In the genomic region with DNA sequence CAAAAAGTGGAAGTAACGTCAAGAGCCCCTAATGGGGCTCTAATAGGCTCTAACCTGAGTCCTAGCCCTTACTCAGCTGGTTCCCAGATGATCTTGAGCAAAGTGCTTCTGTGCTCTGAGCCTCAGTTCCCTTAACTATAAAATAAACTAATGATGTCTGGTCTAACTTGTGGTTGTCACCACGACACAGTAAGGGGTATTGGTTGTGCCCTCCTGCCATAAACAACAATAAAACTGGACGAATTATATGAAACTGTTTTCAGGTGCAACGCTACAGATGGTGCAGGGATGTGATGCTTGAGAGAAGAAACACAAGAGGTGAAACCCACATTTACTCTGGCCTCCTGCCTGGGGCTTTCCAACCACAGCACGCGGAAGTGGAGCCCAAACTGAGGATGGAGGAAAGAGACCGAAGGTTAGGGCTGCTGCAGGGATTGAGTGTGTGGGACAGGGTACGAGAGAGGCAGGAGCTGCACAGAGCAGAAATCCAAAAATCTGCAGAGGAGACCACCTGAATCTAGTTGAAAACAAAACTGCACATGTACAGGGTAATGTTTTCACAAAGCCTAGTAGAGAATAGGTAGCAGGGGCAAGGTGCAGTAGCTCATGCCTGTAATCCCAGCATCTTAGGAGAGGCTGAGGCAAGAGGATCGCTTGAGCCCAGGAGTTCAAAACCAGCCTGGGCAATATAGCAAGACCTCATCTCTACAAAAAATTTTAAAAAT, we compare ENCODE assay signal across 10 cellular contexts. TPM values are rescaled to one million over a fixed set of nuclear protein-coding genes. Genes with fewer than 3 reads are reported as not detected.
DNase-seq lines count a peak whose midpoint lies in the region; ATAC-seq and TF ChIP-seq lines count a peak whose summit lies in the region.
"Had no signal": no experiment of that assay in that cellular context is flagged by ENCODE, and none has a peak within 500 bp of the region (broad histone marks: within the 10 kb centered on the region; RNA-seq: fewer than 3 reads in every experiment).

No MANE protein-coding gene starts in this region.

- CTCF ChIA-PET in T-cell (lab: Charles Lee), result interaction anchor here in 1 of 2 donors (0.5 to 0.6 kb wide), 3 partner anchors 310 to 444 kb away, joined by 3 to 8 read pairs (median 3); no protein-coding TSS in a partner anchor

- H3K27ac Mint-ChIP-seq in T-cell (peak overlapping the region; percentile 73 to 81), natural killer cell (no peak overlapping the region)

- peaks cover 28 to 49% (median 39%) of the 10 kb centered on the region in 3 donors for H3K4me1 Mint-ChIP-seq in T-cell
- H3K4me1 Mint-ChIP-seq in natural killer cell, result peaks cover 0 to 11% of the 10 kb centered on the region in 2 donors

- no peaks in the 10 kb centered on the region for H3K4me1 ChIP-seq in tibial artery
- H3K4me1 ChIP-seq: adrenal gland had no signal

- peaks cover 0 to 3% (median 0%) of the 10 kb centered on the region in 3 donors for H3K9me3 ChIP-seq in tibial artery
- H3K9me3 ChIP-seq: adrenal gland had no signal

- no peaks in the 10 kb centered on the region for H3K36me3 ChIP-seq in tibial artery
- H3K36me3 ChIP-seq: adrenal gland had no signal

- intact Hi-C loops in natural killer cell (cut with micrococcal nuclease), result no loop called here
- intact Hi-C loops in left cardiac atrium (cut with DNase I), result no loop called here
- intact Hi-C loops in tibial artery (cut with DNase I; ENCODE audit: low total_unique reads), result no loop called here

- peak; percentile 83 for ATAC-seq in GM18868 (IDR thresholded peaks at IDR 0.05; ENCODE audit: unreplicated experiment)
- peak; percentile 93 for ATAC-seq in HG02678 (IDR thresholded peaks at IDR 0.05; ENCODE audit: unreplicated experiment)
- ATAC-seq in T-cell (replicated peaks in 1 of 4), result peak; percentile 66 to 98 (median 89)
- ATAC-seq in natural killer cell, result peak in 2 of 3 donors; percentile 35 to 59
- ATAC-seq in left cardiac atrium, result no peak

- peak overlapping the region; percentile 28 to 35 (median 32) for H3K4me3 Mint-ChIP-seq in T-cell
- no peak overlapping the region for H3K4me3 Mint-ChIP-seq in natural killer cell

- H3K36me3 Mint-ChIP-seq in T-cell, result peaks cover 4% of the 10 kb centered on the region
- no peaks in the 10 kb centered on the region for H3K36me3 Mint-ChIP-seq in natural killer cell

- DNase-seq in T-cell (peak in 26 of 34 experiments; percentile 16 to 47 (median 29)), natural killer cell (no peak), left cardiac atrium (no peak), KBM-7 (no peak), tibial artery (no peak), KG1 (lab: John Stamatoyannopoulos, UW) (no peak)

- TF ChIP-seq CTCF in natural killer cell (IDR thresholded peaks at IDR 0.05) (no peak), tibial artery (IDR thresholded peaks at IDR 0.05) (no peak)

- H3K27ac ChIP-seq in tibial artery, result no peak overlapping the region
- H3K27ac ChIP-seq: adrenal gland had no signal

- H3K27me3 Mint-ChIP-seq in T-cell (no peaks in the 10 kb centered on the region), natural killer cell (ENCODE audit: low read depth in 2 of 2) (peaks cover 27 to 78% of the 10 kb centered on the region in 2 donors)

- peaks cover 0 to 15% (median 5%) of the 10 kb centered on the region in 3 donors for H3K9me3 Mint-ChIP-seq in T-cell
- H3K9me3 Mint-ChIP-seq in natural killer cell, result no peaks in the 10 kb centered on the region

- POLR2A ChIA-PET in T-cell (lab: Charles Lee), result no interaction called here

- in situ Hi-C loops in KBM-7 (cut with MboI; ENCODE audit: low pct_unique_long_range_greater_than_20kb, low sequenced_read_pairs), result loop anchor here (25.0 kb wide), 1 partner anchor 438 kb away; no protein-coding TSS in a partner anchor

- no peak overlapping the region for H3K4me3 ChIP-seq in tibial artery
- H3K4me3 ChIP-seq: adrenal gland had no signal

- H3K27me3 ChIP-seq in tibial artery, result no peaks in the 10 kb centered on the region
- H3K27me3 ChIP-seq: adrenal gland had no signal

RNA-seq across cellular contexts. Expression of a gene that starts 45.6 kb away (rescaled TPM):
- total RNA-seq in T-cell (1 to 10 TPM in 2 of 5 donors, under 1 TPM in 2, not detected in 1; 0.47 to 1.1 (median 0.77) TPM), natural killer cell (under 1 TPM in 1 of 3 donors, not detected in 2; 0.49 TPM), left cardiac atrium (not detected)
- total RNA-seq: adrenal gland, lung microvascular endothelial cell had no signal

Comparison
In these comparisons a context has a peak if more than half of its experiments do, and no peak if none do; other contexts are left out.
1. ATAC-seq: peak in GM18868 (single experiment), HG02678 (single experiment), T-cell (4 of 4) and natural killer cell (2 of 3); none in left cardiac atrium (0 of 2).
2. DNase-seq: peak in T-cell (26 of 34); none in natural killer cell (single experiment), left cardiac atrium (single experiment), KBM-7 (single experiment), tibial artery (0 of 2) and KG1 (single experiment).
3. H3K27ac Mint-ChIP-seq: peak in T-cell (2 of 2); none in natural killer cell (0 of 2).